ENCODE assay signal across 1 cellular context in the genomic region with DNA sequence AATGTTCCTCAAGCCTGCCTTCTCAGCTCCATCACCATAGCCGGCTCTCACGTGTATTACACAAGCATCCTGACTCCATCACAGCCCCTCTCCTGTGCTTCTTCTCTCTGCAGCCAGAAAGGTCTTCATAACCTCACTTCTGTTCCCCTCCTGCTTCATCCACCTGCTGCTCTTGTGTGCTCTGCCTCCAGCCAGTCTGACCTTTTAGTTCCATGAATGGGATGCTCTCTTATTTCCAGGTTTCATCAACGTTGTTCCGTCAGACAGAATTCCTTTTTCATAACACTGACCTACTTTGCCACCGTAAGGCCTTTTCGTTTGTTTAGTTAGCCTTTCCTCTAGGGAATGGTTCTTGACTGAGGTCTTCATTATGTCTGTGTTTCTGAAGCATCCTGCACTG.
TF ChIP-seq lines count a peak whose summit lies in the region.

No MANE protein-coding gene starts in this region.

TF ChIP-seq in GM23338, 12 proteins besides CTCF, POLR2A, EP300 and RAD21 (continued from another document):
- TF ChIP-seq, protein P1, sequence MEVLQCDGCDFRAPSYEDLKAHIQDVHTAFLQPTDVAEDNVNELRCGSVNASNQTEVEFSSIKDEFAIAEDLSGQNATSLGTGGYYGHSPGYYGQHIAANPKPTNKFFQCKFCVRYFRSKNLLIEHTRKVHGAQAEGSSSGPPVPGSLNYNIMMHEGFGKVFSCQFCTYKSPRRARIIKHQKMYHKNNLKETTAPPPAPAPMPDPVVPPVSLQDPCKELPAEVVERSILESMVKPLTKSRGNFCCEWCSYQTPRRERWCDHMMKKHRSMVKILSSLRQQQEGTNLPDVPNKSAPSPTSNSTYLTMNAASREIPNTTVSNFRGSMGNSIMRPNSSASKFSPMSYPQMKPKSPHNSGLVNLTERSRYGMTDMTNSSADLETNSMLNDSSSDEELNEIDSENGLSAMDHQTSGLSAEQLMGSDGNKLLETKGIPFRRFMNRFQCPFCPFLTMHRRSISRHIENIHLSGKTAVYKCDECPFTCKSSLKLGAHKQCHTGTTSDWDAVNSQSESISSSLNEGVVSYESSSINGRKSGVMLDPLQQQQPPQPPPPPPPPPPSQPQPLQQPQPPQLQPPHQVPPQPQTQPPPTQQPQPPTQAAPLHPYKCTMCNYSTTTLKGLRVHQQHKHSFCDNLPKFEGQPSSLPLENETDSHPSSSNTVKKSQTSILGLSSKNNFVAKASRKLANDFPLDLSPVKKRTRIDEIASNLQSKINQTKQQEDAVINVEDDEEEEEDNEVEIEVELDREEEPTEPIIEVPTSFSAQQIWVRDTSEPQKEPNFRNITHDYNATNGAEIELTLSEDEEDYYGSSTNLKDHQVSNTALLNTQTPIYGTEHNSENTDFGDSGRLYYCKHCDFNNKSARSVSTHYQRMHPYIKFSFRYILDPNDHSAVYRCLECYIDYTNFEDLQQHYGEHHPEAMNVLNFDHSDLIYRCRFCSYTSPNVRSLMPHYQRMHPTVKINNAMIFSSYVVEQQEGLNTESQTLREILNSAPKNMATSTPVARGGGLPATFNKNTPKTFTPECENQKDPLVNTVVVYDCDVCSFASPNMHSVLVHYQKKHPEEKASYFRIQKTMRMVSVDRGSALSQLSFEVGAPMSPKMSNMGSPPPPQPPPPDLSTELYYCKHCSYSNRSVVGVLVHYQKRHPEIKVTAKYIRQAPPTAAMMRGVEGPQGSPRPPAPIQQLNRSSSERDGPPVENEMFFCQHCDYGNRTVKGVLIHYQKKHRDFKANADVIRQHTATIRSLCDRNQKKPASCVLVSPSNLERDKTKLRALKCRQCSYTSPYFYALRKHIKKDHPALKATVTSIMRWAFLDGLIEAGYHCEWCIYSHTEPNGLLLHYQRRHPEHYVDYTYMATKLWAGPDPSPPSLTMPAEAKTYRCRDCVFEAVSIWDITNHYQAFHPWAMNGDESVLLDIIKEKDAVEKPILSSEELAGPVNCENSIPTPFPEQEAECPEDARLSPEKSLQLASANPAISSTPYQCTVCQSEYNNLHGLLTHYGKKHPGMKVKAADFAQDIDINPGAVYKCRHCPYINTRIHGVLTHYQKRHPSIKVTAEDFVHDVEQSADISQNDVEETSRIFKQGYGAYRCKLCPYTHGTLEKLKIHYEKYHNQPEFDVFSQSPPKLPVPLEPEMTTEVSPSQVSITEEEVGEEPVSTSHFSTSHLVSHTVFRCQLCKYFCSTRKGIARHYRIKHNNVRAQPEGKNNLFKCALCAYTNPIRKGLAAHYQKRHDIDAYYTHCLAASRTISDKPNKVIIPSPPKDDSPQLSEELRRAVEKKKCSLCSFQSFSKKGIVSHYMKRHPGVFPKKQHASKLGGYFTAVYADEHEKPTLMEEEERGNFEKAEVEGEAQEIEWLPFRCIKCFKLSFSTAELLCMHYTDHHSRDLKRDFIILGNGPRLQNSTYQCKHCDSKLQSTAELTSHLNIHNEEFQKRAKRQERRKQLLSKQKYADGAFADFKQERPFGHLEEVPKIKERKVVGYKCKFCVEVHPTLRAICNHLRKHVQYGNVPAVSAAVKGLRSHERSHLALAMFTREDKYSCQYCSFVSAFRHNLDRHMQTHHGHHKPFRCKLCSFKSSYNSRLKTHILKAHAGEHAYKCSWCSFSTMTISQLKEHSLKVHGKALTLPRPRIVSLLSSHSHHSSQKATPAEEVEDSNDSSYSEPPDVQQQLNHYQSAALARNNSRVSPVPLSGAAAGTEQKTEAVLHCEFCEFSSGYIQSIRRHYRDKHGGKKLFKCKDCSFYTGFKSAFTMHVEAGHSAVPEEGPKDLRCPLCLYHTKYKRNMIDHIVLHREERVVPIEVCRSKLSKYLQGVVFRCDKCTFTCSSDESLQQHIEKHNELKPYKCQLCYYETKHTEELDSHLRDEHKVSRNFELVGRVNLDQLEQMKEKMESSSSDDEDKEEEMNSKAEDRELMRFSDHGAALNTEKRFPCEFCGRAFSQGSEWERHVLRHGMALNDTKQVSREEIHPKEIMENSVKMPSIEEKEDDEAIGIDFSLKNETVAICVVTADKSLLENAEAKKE (CRISPR knock-in tag; IDR thresholded peaks at IDR 0.05), result no peak
- TF ChIP-seq, protein P2, sequence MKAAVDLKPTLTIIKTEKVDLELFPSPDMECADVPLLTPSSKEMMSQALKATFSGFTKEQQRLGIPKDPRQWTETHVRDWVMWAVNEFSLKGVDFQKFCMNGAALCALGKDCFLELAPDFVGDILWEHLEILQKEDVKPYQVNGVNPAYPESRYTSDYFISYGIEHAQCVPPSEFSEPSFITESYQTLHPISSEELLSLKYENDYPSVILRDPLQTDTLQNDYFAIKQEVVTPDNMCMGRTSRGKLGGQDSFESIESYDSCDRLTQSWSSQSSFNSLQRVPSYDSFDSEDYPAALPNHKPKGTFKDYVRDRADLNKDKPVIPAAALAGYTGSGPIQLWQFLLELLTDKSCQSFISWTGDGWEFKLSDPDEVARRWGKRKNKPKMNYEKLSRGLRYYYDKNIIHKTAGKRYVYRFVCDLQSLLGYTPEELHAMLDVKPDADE (IDR thresholded peaks at IDR 0.05), result no peak
- TF ChIP-seq STAT1 (IDR thresholded peaks at IDR 0.05; ENCODE audit: unreplicated experiment) (no peak), CREB1 (CRISPR knock-in tag; IDR thresholded peaks at IDR 0.05; ENCODE audit: low read depth) (no peak)
